ENCODE assay signal across 20 cellular contexts in genomic region chr2:39409697-39410389, GRCh38. TPM values are rescaled to one million over a fixed set of nuclear protein-coding genes. Genes with fewer than 3 reads are reported as not detected.
DNase-seq lines count a peak whose midpoint lies in the region; ATAC-seq and TF ChIP-seq lines count a peak whose summit lies in the region.
"Had no signal": no experiment of that assay in that cellular context is flagged by ENCODE, and none has a peak within 500 bp of the region (broad histone marks: within the 10 kb centered on the region; RNA-seq: fewer than 3 reads in every experiment).

No MANE protein-coding gene starts in this region.

- peaks cover 48% of the 10 kb centered on the region for H3K4me1 Mint-ChIP-seq in activated T-helper 2 cell treated with anti-CD3 and anti-CD28 coated beads, Interferon-gamma antibody, Interleukin-2, Interleukin-4, amounts not matched to agents 10 μg/mL and 5 μg/mL and 100 μg/mL, durations not matched to agents 14 hours and 24 hours and 36 hours (ENCODE audit: low read depth)

- H3K36me3 Mint-ChIP-seq in activated T-helper 2 cell treated with anti-CD3 and anti-CD28 coated beads, Interferon-gamma antibody, Interleukin-2, Interleukin-4, amounts not matched to agents 10 μg/mL and 5 μg/mL and 100 μg/mL, durations not matched to agents 14 hours and 24 hours and 36 hours (ENCODE audit: low read depth), result no peaks in the 10 kb centered on the region
- H3K36me3 Mint-ChIP-seq: CD8-positive, alpha-beta memory T cell; naive B cell had no signal

- no peak for TF ChIP-seq EP300 in SK-N-SH (IDR thresholded peaks at IDR 0.05; ENCODE audit: borderline replicate concordance in 1 of 2, low read depth in 1 of 2, low read length in 1 of 2)

- H3K27me3 Mint-ChIP-seq in activated T-helper 2 cell treated with anti-CD3 and anti-CD28 coated beads, Interferon-gamma antibody, Interleukin-2, Interleukin-4, amounts not matched to agents 10 μg/mL and 5 μg/mL and 100 μg/mL, durations not matched to agents 14 hours and 24 hours and 36 hours (ENCODE audit: low read depth), result no peaks in the 10 kb centered on the region
- H3K27me3 Mint-ChIP-seq: naive B cell; stimulated activated naive CD8-positive, alpha-beta T cell treated with anti-CD3 and anti-CD28 coated beads, Interleukin-15, Interleukin-2, amounts not matched to agents 100 ng/mL and 50 ng/mL, for 24 hours had no signal

- CTCF ChIA-PET in SK-N-SH (lab: Yijun Ruan, JAX), result interaction anchor here (1.3 to 3.5 kb wide), 2 partner anchors 10 to 30 kb away, joined by 3 to 13 read pairs; no protein-coding TSS in a partner anchor

- TF ChIP-seq CTCF in heart left ventricle (IDR thresholded peaks at IDR 0.05) (no peak), SK-N-SH (IDR thresholded peaks at IDR 0.05) (no peak), prostate gland (IDR thresholded peaks at IDR 0.05) (no peak)

- POLR2A ChIA-PET in SK-N-SH (lab: Yijun Ruan, JAX), result no interaction called here

- H3K36me3 ChIP-seq in heart left ventricle (no peaks in the 10 kb centered on the region), SK-N-SH (replicated peaks in 1 of 2; ENCODE audit: control insufficient read depth in 1 of 2, insufficient read depth in 2 of 2, low read length in 1 of 2) (no peaks in the 10 kb centered on the region), prostate gland (no peaks in the 10 kb centered on the region)
- H3K36me3 ChIP-seq: ascending aorta, left lung, upper lobe of left lung had no signal

- intact Hi-C loops in heart left ventricle (cut with DNase I), result no loop called here
- intact Hi-C loops in cardiac septum (cut with DNase I), result no loop called here
- intact Hi-C loops in prostate gland (cut with DNase I), result no loop called here
- intact Hi-C loops in activated T-helper 2 cell treated with anti-CD3 and anti-CD28 coated beads, Interferon-gamma antibody, Interleukin-2, Interleukin-4, amounts not matched to agents 10 μg/mL and 5 μg/mL and 100 μg/mL, durations not matched to agents 14 hours and 24 hours and 36 hours (cut with micrococcal nuclease), result loop anchor here (2.0 kb wide), 1 partner anchor 31 kb away; no protein-coding TSS in a partner anchor

- no peaks in the 10 kb centered on the region for H3K9me3 ChIP-seq in heart left ventricle
- no peaks in the 10 kb centered on the region for H3K9me3 ChIP-seq in SK-N-SH
- no peaks in the 10 kb centered on the region for H3K9me3 ChIP-seq in prostate gland
- H3K9me3 ChIP-seq: ascending aorta, left lung, upper lobe of left lung had no signal

- peaks cover 93% of the 10 kb centered on the region for H3K79me2 ChIP-seq in SK-N-SH (ENCODE audit: insufficient read depth)

- H3K9me3 Mint-ChIP-seq in activated T-helper 2 cell treated with anti-CD3 and anti-CD28 coated beads, Interferon-gamma antibody, Interleukin-2, Interleukin-4, amounts not matched to agents 10 μg/mL and 5 μg/mL and 100 μg/mL, durations not matched to agents 14 hours and 24 hours and 36 hours, result no peaks in the 10 kb centered on the region
- H3K9me3 Mint-ChIP-seq: CD8-positive, alpha-beta memory T cell; naive B cell; stimulated activated naive CD8-positive, alpha-beta T cell treated with anti-CD3 and anti-CD28 coated beads, Interleukin-15, Interleukin-2, amounts not matched to agents 100 ng/mL and 50 ng/mL, for 24 hours had no signal

- H3K4me1 ChIP-seq in heart left ventricle (peaks cover 5 to 98% (median 79%) of the 10 kb centered on the region in 12 donors), SK-N-SH (ENCODE audit: control insufficient read depth in 1 of 2, insufficient read depth in 2 of 2, low read depth in 1 of 2, low read length in 1 of 2) (peaks cover 13 to 48% of the 10 kb centered on the region in 2 experiments; a peak in 3 of 4 replicates), prostate gland (replicated peaks) (no peaks in the 10 kb centered on the region)

- H3F3A ChIP-seq in SK-N-SH (replicated peaks; ENCODE audit: insufficient read depth), result peaks cover 31% of the 10 kb centered on the region

- 58 to 64% (median 59%) methylated on average over 3 of the region's 3 CpGs for WGBS in heart left ventricle, 4 donors
- 97% methylated on average over 3 of the region's 3 CpGs for WGBS in SK-N-SH (ENCODE audit: low lambda C conversion rate)
- WGBS in prostate gland, result 83% methylated on average over 3 of the region's 3 CpGs

- TF ChIP-seq RAD21 in SK-N-SH (IDR thresholded peaks at IDR 0.05; ENCODE audit: low read length), result no peak

- DNase-seq in heart left ventricle (no peak), cardiac septum (ENCODE audit: low spot score) (no peak), SK-N-SH (no peak), left lobe of liver (ENCODE audit: low spot score) (no peak), retina (no peak), prostate gland (ENCODE audit: low spot score) (no peak), hippocampal formation (lab: John Stamatoyannopoulos, UW) (no peak)
- DNase-seq in activated T-helper 2 cell treated with anti-CD3 and anti-CD28 coated beads, Interferon-gamma antibody, Interleukin-2, Interleukin-4, amounts not matched to agents 10 μg/mL and 5 μg/mL and 100 μg/mL, durations not matched to agents 14 hours and 24 hours and 36 hours (ENCODE audit: low spot score), result no peak
- DNase-seq: activated CD4-positive, alpha-beta T cell treated with anti-CD3 and anti-CD28 coated beads for 4 hours; activated gamma-delta T cell treated with Interleukin-2 at 50 U/mL for 16 hours; CD8-positive, alpha-beta memory T cell; foreskin melanocyte; left lung; naive B cell; NCI-H2029; NCI-H446 treated with DMSO at 0.1 percent for 48 hours; T1000; upper lobe of left lung had no signal

- peak in 3 of 4 donors; percentile 23 to 43 (median 29) for ATAC-seq in heart left ventricle
- ATAC-seq in left lobe of liver, result peak; percentile 43
- ATAC-seq: left lung had no signal

- no peaks in the 10 kb centered on the region for H3K27me3 ChIP-seq in heart left ventricle
- H3K27me3 ChIP-seq in SK-N-SH (ENCODE audit: insufficient read depth), result no peaks in the 10 kb centered on the region
- H3K27me3 ChIP-seq in prostate gland (replicated peaks; ENCODE audit: insufficient read depth), result no peaks in the 10 kb centered on the region
- H3K27me3 ChIP-seq: ascending aorta, left lung, upper lobe of left lung had no signal

- H3K27ac Mint-ChIP-seq in activated T-helper 2 cell treated with anti-CD3 and anti-CD28 coated beads, Interferon-gamma antibody, Interleukin-2, Interleukin-4, amounts not matched to agents 10 μg/mL and 5 μg/mL and 100 μg/mL, durations not matched to agents 14 hours and 24 hours and 36 hours, result no peak overlapping the region
- H3K27ac Mint-ChIP-seq: stimulated activated naive CD8-positive, alpha-beta T cell treated with anti-CD3 and anti-CD28 coated beads, Interleukin-15, Interleukin-2, amounts not matched to agents 100 ng/mL and 50 ng/mL, for 24 hours had no signal

- no peak overlapping the region for H2AFZ ChIP-seq in SK-N-SH (ENCODE audit: low read depth)

- no peaks in the 10 kb centered on the region for H3K9me2 ChIP-seq in SK-N-SH

- H3K4me2 ChIP-seq in SK-N-SH, result peak overlapping the region; percentile 61; the same call in 1 of the 2 replicates

- no peak overlapping the region for H3K4me3 Mint-ChIP-seq in activated T-helper 2 cell treated with anti-CD3 and anti-CD28 coated beads, Interferon-gamma antibody, Interleukin-2, Interleukin-4, amounts not matched to agents 10 μg/mL and 5 μg/mL and 100 μg/mL, durations not matched to agents 14 hours and 24 hours and 36 hours (ENCODE audit: low read depth)
- H3K4me3 Mint-ChIP-seq: stimulated activated naive CD8-positive, alpha-beta T cell treated with anti-CD3 and anti-CD28 coated beads, Interleukin-15, Interleukin-2, amounts not matched to agents 100 ng/mL and 50 ng/mL, for 24 hours had no signal

- H3K4me3 ChIP-seq in heart left ventricle (no peak overlapping the region), SK-N-SH (ENCODE audit: low read depth in 2 of 2, low read length in 1 of 2) (no peak overlapping the region), prostate gland (no peak overlapping the region)
- H3K4me3 ChIP-seq: ascending aorta, left lung, upper lobe of left lung had no signal

- H3K9ac ChIP-seq in SK-N-SH, result no peak overlapping the region; the same call in 1 of the 2 replicates

- H3K27ac ChIP-seq in heart left ventricle (peak overlapping the region in 1 of 12 donors; percentile 12), SK-N-SH (ENCODE audit: low read depth in 2 of 2, low read length in 1 of 2) (peak overlapping the region in 1 of 2 experiments; percentile 88; a peak in 3 of 4 replicates), prostate gland (no peak overlapping the region)
- H3K27ac ChIP-seq: ascending aorta, left lung had no signal

- peaks cover 12% of the 10 kb centered on the region; the same call in 1 of the 2 replicates for H4K20me1 ChIP-seq in SK-N-SH (ENCODE audit: insufficient read depth)

- TF ChIP-seq POLR2A in heart left ventricle (IDR thresholded peaks at IDR 0.05) (no peak), prostate gland (IDR thresholded peaks at IDR 0.05) (no peak)

TF ChIP-seq in SK-N-SH, 30 proteins besides CTCF, POLR2A, EP300 and RAD21 (continues in another document):
- TF ChIP-seq RXRA (IDR thresholded peaks at IDR 0.05; ENCODE audit: borderline replicate concordance, low read depth), result no peak
- TF ChIP-seq FOXM1 (IDR thresholded peaks at IDR 0.05; ENCODE audit: low read depth), result no peak
- TF ChIP-seq EZH2phosphoT487 (IDR thresholded peaks at IDR 0.05; ENCODE audit: borderline replicate concordance, low read depth), result no peak
- TF ChIP-seq NFIC (IDR thresholded peaks at IDR 0.05; ENCODE audit: borderline replicate concordance), result no peak
- no peak for TF ChIP-seq IRF3 (IDR thresholded peaks at IDR 0.05; ENCODE audit: low read depth, low read length)

RNA-seq across cellular contexts. Expression of gene MAP4K3, which starts 27.2 kb away (rescaled TPM):
- 10 to 100 TPM; 26.2 to 45.4 (median 33.7) TPM for total RNA-seq in heart left ventricle
- 10 to 100 TPM; 14.5 to 20.3 TPM for polyA plus RNA-seq in heart left ventricle
- total RNA-seq in cardiac septum, result 40.0 TPM
- 8.8 and 11.1 TPM in 2 replicates for polyA plus RNA-seq in SK-N-SH (2012; rRNA removed)
- polyA plus RNA-seq in SK-N-SH (2012; cell fraction: cytosol; rRNA removed), result 12.0 and 14.6 TPM in 2 replicates
- 8.6 and 21.1 TPM in 2 replicates for polyA plus RNA-seq in SK-N-SH (2012; cell fraction: nucleus; rRNA removed)
- 12.8 TPM for total RNA-seq in left lobe of liver
- total RNA-seq in prostate gland, result 10 to 100 TPM; 34.3 to 41.8 TPM
- total RNA-seq in activated T-helper 2 cell treated with anti-CD3 and anti-CD28 coated beads, Interferon-gamma antibody, Interleukin-2, Interleukin-4, amounts not matched to agents 10 μg/mL and 5 μg/mL and 100 μg/mL, durations not matched to agents 14 hours and 24 hours and 36 hours, result 19.3 and 22.7 TPM in 2 replicates
